12 cellular contexts compared by ENCODE assay signal in genomic region chr4:3294401-3295241, GRCh38. TPM values are rescaled to one million over a fixed set of nuclear protein-coding genes. Genes with fewer than 3 reads are reported as not detected.
DNase-seq lines count a peak whose midpoint lies in the region; ATAC-seq and TF ChIP-seq lines count a peak whose summit lies in the region.
"Had no signal": no experiment of that assay in that cellular context is flagged by ENCODE, and none has a peak within 500 bp of the region (broad histone marks: within the 10 kb centered on the region; RNA-seq: fewer than 3 reads in every experiment).

No MANE protein-coding gene starts in this region.

- no peaks in the 10 kb centered on the region for H3K9me3 Mint-ChIP-seq in activated naive CD4-positive, alpha-beta T cell treated with anti-CD3 and anti-CD28 coated beads, Interleukin-2, amount 10 ng/mL, durations not matched to agents 7 days and 5 days
- peaks cover 5 to 34% (median 15%) of the 10 kb centered on the region in 5 experiments for H3K9me3 Mint-ChIP-seq in brain

- no peak overlapping the region for H3K27ac ChIP-seq in mesodermal cell (ENCODE audit: low read depth, low read length, severe bottlenecking)
- H3K27ac ChIP-seq in upper lobe of right lung = no peak overlapping the region

- no peaks in the 10 kb centered on the region for H3K27me3 ChIP-seq in upper lobe of right lung

- no peak for DNase-seq in activated naive CD4-positive, alpha-beta T cell treated with anti-CD3 and anti-CD28 coated beads, Interleukin-2, amount 10 ng/mL, durations not matched to agents 7 days and 5 days
- DNase-seq in activated naive CD4-positive, alpha-beta T cell (lab: John Stamatoyannopoulos, UW) = no peak
- DNase-seq in upper lobe of right lung (peak; percentile 65), NOMO-1 treated with DMSO at 0.1 percent for 48 hours (lab: John Stamatoyannopoulos, UW; ENCODE audit: unreplicated experiment) (no peak)
- DNase-seq: activated naive CD4-positive, alpha-beta T cell treated with Interleukin-2 at 50 U/mL for 16 hours; effector CD8-positive, alpha-beta T cell; MM.1S had no signal

- CTCF ChIA-PET in activated naive CD4-positive, alpha-beta T cell treated with anti-CD3 and anti-CD28 coated beads, Interleukin-2, amount 10 ng/mL, durations not matched to agents 7 days and 5 days (lab: Charles Lee) = interaction anchor here (0.7 kb wide), 1 partner anchor 8 kb away, joined by 3 read pairs; no protein-coding TSS in a partner anchor

- peak overlapping the region; percentile 72 for H3K4me3 ChIP-seq in mesodermal cell (ENCODE audit: extremely low read depth, insufficient read depth, low read length, poor library complexity, severe bottlenecking)
- peak overlapping the region; percentile 58 for H3K4me3 ChIP-seq in upper lobe of right lung

- H3K9me3 ChIP-seq in mesodermal cell (ENCODE audit: control insufficient read depth, low read length) (no peaks in the 10 kb centered on the region), upper lobe of right lung (no peaks in the 10 kb centered on the region)

- intact Hi-C loops in upper lobe of right lung (cut with DNase I) = no loop called here

- peaks cover 6% of the 10 kb centered on the region for H3K36me3 Mint-ChIP-seq in activated naive CD4-positive, alpha-beta T cell treated with anti-CD3 and anti-CD28 coated beads, Interleukin-2, amount 10 ng/mL, durations not matched to agents 7 days and 5 days
- peaks cover 44% of the 10 kb centered on the region for H3K36me3 Mint-ChIP-seq in brain

- 92 to 93% methylated on average over 18 to 19 of the region's 19 CpGs for WGBS in mesodermal cell (ENCODE audit: insufficient coverage in 2 of 2), 2 experiments

- H3K4me1 ChIP-seq in mesodermal cell (ENCODE audit: control insufficient read depth, insufficient read depth, low read length, poor library complexity, severe bottlenecking) = peaks cover 14% of the 10 kb centered on the region
- H3K4me1 ChIP-seq in upper lobe of right lung = peaks cover 29% of the 10 kb centered on the region

- TF ChIP-seq CTCF in brain (conservative IDR thresholded peaks at IDR 0.05) (no peak), upper lobe of right lung (IDR thresholded peaks at IDR 0.05) (no peak)

- H3K4me1 Mint-ChIP-seq in activated naive CD4-positive, alpha-beta T cell treated with anti-CD3 and anti-CD28 coated beads, Interleukin-2, amount 10 ng/mL, durations not matched to agents 7 days and 5 days = peaks cover 19% of the 10 kb centered on the region
- peaks cover 85% of the 10 kb centered on the region for H3K4me1 Mint-ChIP-seq in brain

- H3K27ac Mint-ChIP-seq in activated naive CD4-positive, alpha-beta T cell treated with anti-CD3 and anti-CD28 coated beads, Interleukin-2, amount 10 ng/mL, durations not matched to agents 7 days and 5 days = no peak overlapping the region
- peak overlapping the region; percentile 91 to 98 (median 95) for H3K27ac Mint-ChIP-seq in brain

- H3K36me3 ChIP-seq in mesodermal cell (ENCODE audit: control insufficient read depth, insufficient read depth, low read length) (peaks cover 14% of the 10 kb centered on the region), upper lobe of right lung (no peaks in the 10 kb centered on the region)

- peak overlapping the region; percentile 22 for H3K4me3 Mint-ChIP-seq in activated naive CD4-positive, alpha-beta T cell treated with anti-CD3 and anti-CD28 coated beads, Interleukin-2, amount 10 ng/mL, durations not matched to agents 7 days and 5 days
- peak overlapping the region; percentile 85 to 96 (median 96) for H3K4me3 Mint-ChIP-seq in brain

- peaks cover 88% of the 10 kb centered on the region for H3K27me3 Mint-ChIP-seq in activated naive CD4-positive, alpha-beta T cell treated with anti-CD3 and anti-CD28 coated beads, Interleukin-2, amount 10 ng/mL, durations not matched to agents 7 days and 5 days
- no peaks in the 10 kb centered on the region for H3K27me3 Mint-ChIP-seq in brain

- ATAC-seq in upper lobe of right lung (no peak), HG03025 (IDR thresholded peaks at IDR 0.05; ENCODE audit: low FRiP score, unreplicated experiment) (no peak), GM18511 (IDR thresholded peaks at IDR 0.05; ENCODE audit: unreplicated experiment) (no peak)

RNA-seq across cellular contexts. Expression of gene RGS12, which starts 1.8 kb away (rescaled TPM):
- 59.4 TPM for polyA plus RNA-seq in brain (ENCODE audit: insufficient read depth, low read depth, low replicate concordance)
- polyA plus RNA-seq in mesodermal cell (2013, experiment 1 of 2) = 31.9 TPM
- polyA plus RNA-seq in mesodermal cell (2013, experiment 2 of 2) = 30.3 TPM
- total RNA-seq in upper lobe of right lung = 58.2 TPM

RNA-seq across cellular contexts. Expression of gene MSANTD1, which starts 45.7 kb away (rescaled TPM):
- polyA plus RNA-seq in brain (ENCODE audit: insufficient read depth, low read depth, low replicate concordance) = 0.51 TPM
- polyA plus RNA-seq in mesodermal cell (2013, experiment 1 of 2) = 0.33 TPM
- 0.30 TPM for polyA plus RNA-seq in mesodermal cell (2013, experiment 2 of 2)
- 1.0 TPM for total RNA-seq in upper lobe of right lung
- polyA plus RNA-seq: keratinocyte had no signal
